ENCODE assay signal across 1 cellular context in genomic region chr17:75978938-75979704, GRCh38.
TF ChIP-seq lines count a peak whose summit lies in the region.

ACOX1 (minus strand) TSS chr17:75979166; CDS start chr17:75979073, 93 bp downstream.
TEN1 (plus strand) TSS chr17:75979240; CDS start chr17:75986193, 6,953 bp downstream.

TF ChIP-seq in HepG2, 621 proteins besides CTCF, POLR2A, EP300 and RAD21 (continued from another document and continues in another):
- TF ChIP-seq NFAT5 (CRISPR knock-in tag; IDR thresholded peaks at IDR 0.05) (0 out of 2 replicates have a peak, but pooled peaks have one; percentile 78), GATAD1 (CRISPR knock-in tag; IDR thresholded peaks at IDR 0.05) (peak; percentile 85), BCL3 (CRISPR knock-in tag; IDR thresholded peaks at IDR 0.05) (peak; percentile 76), RERE (CRISPR knock-in tag; IDR thresholded peaks at IDR 0.05; ENCODE audit: low read depth) (peak; percentile 47), CSRNP1 (CRISPR knock-in tag; IDR thresholded peaks at IDR 0.05) (peak; percentile 26; the same call in 1 of the 2 replicates), ZNF788 (CRISPR knock-in tag; IDR thresholded peaks at IDR 0.05; ENCODE audit: borderline replicate concordance) (peak; percentile 38), ZNF703 (CRISPR knock-in tag; IDR thresholded peaks at IDR 0.05; ENCODE audit: borderline replicate concordance) (no peak; the same call in 1 of the 2 replicates), ZNF12 (CRISPR knock-in tag; IDR thresholded peaks at IDR 0.05) (peak; percentile 47), SKIL (CRISPR knock-in tag; IDR thresholded peaks at IDR 0.05; ENCODE audit: borderline replicate concordance) (peak; percentile 94), ATF2 (CRISPR knock-in tag; IDR thresholded peaks at IDR 0.05) (peak; percentile 25; the same call in 1 of the 2 replicates), ZNF619 (CRISPR knock-in tag; IDR thresholded peaks at IDR 0.05) (no peak), JARID2 (CRISPR knock-in tag; IDR thresholded peaks at IDR 0.05; ENCODE audit: insufficient replicate concordance) (peak; percentile 37), E2F1 (CRISPR knock-in tag; IDR thresholded peaks at IDR 0.05) (peak; percentile 70; the same call in 1 of the 2 replicates), SMAD3 (CRISPR knock-in tag; IDR thresholded peaks at IDR 0.05) (peak; percentile 51), ZNF547 (CRISPR knock-in tag; IDR thresholded peaks at IDR 0.05) (peak; percentile 43), CEBPZ (IDR thresholded peaks at IDR 0.05; ENCODE audit: low read length) (no peak), SIX4 (CRISPR knock-in tag; IDR thresholded peaks at IDR 0.05) (peak; percentile 33; the same call in 1 of the 2 replicates)
